9 cellular contexts compared by ENCODE assay signal in genomic region chr14:22549981-22550670, GRCh38. TPM values are rescaled to one million over a fixed set of nuclear protein-coding genes. Genes with fewer than 3 reads are reported as not detected.
DNase-seq lines count a peak whose midpoint lies in the region; ATAC-seq and TF ChIP-seq lines count a peak whose summit lies in the region.
"Had no signal": no experiment of that assay in that cellular context is flagged by ENCODE, and none has a peak within 500 bp of the region (broad histone marks: within the 10 kb centered on the region; RNA-seq: fewer than 3 reads in every experiment).

No MANE protein-coding gene starts in this region.

- H3K27me3 ChIP-seq in SU-DHL-6 (ENCODE audit: low read length) (no peaks in the 10 kb centered on the region), WERI-Rb-1 (ENCODE audit: insufficient read depth, low read depth, severe bottlenecking) (no peaks in the 10 kb centered on the region), aorta (ENCODE audit: control insufficient read depth in 1 of 2, insufficient read depth in 2 of 2, low read length in 1 of 2) (no peaks in the 10 kb centered on the region)

- H2AFZ ChIP-seq in SU-DHL-6 (ENCODE audit: low read depth, low read length, severe bottlenecking) = no peak overlapping the region

- H3K9me2 ChIP-seq in SU-DHL-6 (replicated peaks; ENCODE audit: insufficient read depth, low read length) = no peaks in the 10 kb centered on the region

- no peaks in the 10 kb centered on the region for H4K20me1 ChIP-seq in SU-DHL-6 (ENCODE audit: low read depth, low read length)

- H3K79me2 ChIP-seq in SU-DHL-6 (ENCODE audit: insufficient read depth, low read length) = no peaks in the 10 kb centered on the region

- 84 to 85% methylated on average over 11 of the region's 11 CpGs for WGBS in aorta, 2 donors

- H3K4me2 ChIP-seq in SU-DHL-6 (ENCODE audit: low read depth, low read length, poor library complexity, severe bottlenecking) = no peak overlapping the region

- 0 out of 2 replicates have a peak, but pooled peaks cover 7% of the 10 kb centered on the region for H3F3A ChIP-seq in SU-DHL-6 (ENCODE audit: insufficient read depth)

- no peak overlapping the region for H3K4me3 ChIP-seq in SU-DHL-6 (ENCODE audit: insufficient read depth, low read length, poor library complexity, severe bottlenecking)
- H3K4me3 ChIP-seq in choroid plexus epithelial cell (ENCODE audit: low read depth, low read length) = no peak overlapping the region
- no peak overlapping the region for H3K4me3 ChIP-seq in WERI-Rb-1 (ENCODE audit: low read depth, low read length)
- H3K4me3 ChIP-seq in aorta (ENCODE audit: low read length in 2 of 2) = no peak overlapping the region
- H3K4me3 ChIP-seq: SK-N-MC had no signal

- intact Hi-C loops in aorta (cut with DNase I) = loop anchor here (5.0 to 10.0 kb wide), 3 partner anchors 158 to 505 kb away; partner anchors contain the start of genes AJUBA (in 1 of the 2) and CDH24 (in 1 of the 2)

- peak overlapping the region; percentile 7; the same call in 1 of the 2 replicates for H3K9ac ChIP-seq in SU-DHL-6 (ENCODE audit: low read length)

- no peaks in the 10 kb centered on the region for H3K9me3 ChIP-seq in SU-DHL-6 (ENCODE audit: insufficient read depth, low read length)
- no peaks in the 10 kb centered on the region for H3K9me3 ChIP-seq in WERI-Rb-1 (ENCODE audit: severe bottlenecking)
- H3K9me3 ChIP-seq in aorta (ENCODE audit: control insufficient read depth, low read length) = no peaks in the 10 kb centered on the region

- no peak for TF ChIP-seq CTCF in SU-DHL-6 (IDR thresholded peaks at IDR 0.05; ENCODE audit: insufficient read depth, low read length, poor library complexity, severe bottlenecking)
- TF ChIP-seq CTCF in choroid plexus epithelial cell (conservative IDR thresholded peaks at IDR 0.05; ENCODE audit: low read depth, low read length) = no peak
- TF ChIP-seq CTCF in WERI-Rb-1 (IDR thresholded peaks at IDR 0.05; ENCODE audit: low read depth, low read length) = no peak

- no peaks in the 10 kb centered on the region for H3K4me1 ChIP-seq in aorta (ENCODE audit: control insufficient read depth in 1 of 2, insufficient read depth in 2 of 2, low read length in 2 of 2)

- no peaks in the 10 kb centered on the region for H3K36me3 ChIP-seq in SU-DHL-6 (ENCODE audit: low read length)
- no peaks in the 10 kb centered on the region for H3K36me3 ChIP-seq in WERI-Rb-1
- no peaks in the 10 kb centered on the region for H3K36me3 ChIP-seq in aorta (ENCODE audit: control insufficient read depth in 1 of 2, insufficient read depth in 2 of 2, low read length in 1 of 2)

- DNase-seq in choroid plexus epithelial cell (ENCODE audit: low read depth) (peak; percentile 81), WERI-Rb-1 (no peak), aorta (no peak), SK-N-DZ (ENCODE audit: low spot score) (no peak)
- DNase-seq in stimulated activated CD8-positive, alpha-beta memory T cell treated with anti-CD3 and anti-CD28 coated beads, Interleukin-12 subunit alpha, Interleukin-12 subunit beta, amount 100 ng/mL, for 1 hour (ENCODE audit: low read depth) = peak; percentile 50

- ATAC-seq in GM18517 (IDR thresholded peaks at IDR 0.05; ENCODE audit: unreplicated experiment) (peak; percentile 74), HG02885 (IDR thresholded peaks at IDR 0.05; ENCODE audit: poor library complexity, unreplicated experiment) (peak; percentile 74), aorta (ENCODE audit: low FRiP score) (no peak)

- H3K27ac ChIP-seq in SU-DHL-6 (ENCODE audit: low read depth, low read length) (peak overlapping the region; percentile 31), WERI-Rb-1 (no peak overlapping the region), aorta (ENCODE audit: low read depth in 1 of 2, low read length in 2 of 2) (no peak overlapping the region)
- H3K27ac ChIP-seq: SK-N-MC had no signal

RNA-seq across cellular contexts. Expression of gene DAD1, which starts 38.9 kb away (rescaled TPM):
- total RNA-seq in aorta = 100 to 1,000 TPM; 143 to 149 TPM
- 100 to 1,000 TPM; 240 to 309 TPM for polyA plus RNA-seq in aorta
- polyA plus RNA-seq in SK-N-DZ (2014; cell fraction: cytosol; rRNA removed) = 340 and 346 TPM in 2 replicates
- 146 and 190 TPM in 2 replicates for polyA plus RNA-seq in SK-N-DZ (2014; cell fraction: nucleus; rRNA removed)

RNA-seq across cellular contexts. Expression of gene ABHD4, which starts 48.0 kb away (rescaled TPM):
- 10 to 100 TPM; 44.8 to 47.4 TPM for total RNA-seq in aorta
- polyA plus RNA-seq in aorta = 10 to 100 TPM; 20.3 to 41.6 TPM
- 4.0 and 4.9 TPM in 2 replicates for polyA plus RNA-seq in SK-N-DZ (2014; cell fraction: cytosol; rRNA removed)
- 2.3 and 4.4 TPM in 2 replicates for polyA plus RNA-seq in SK-N-DZ (2014; cell fraction: nucleus; rRNA removed)

Comparison
In these comparisons a context has a peak if more than half of its experiments do, and no peak if none do; other contexts are left out.
1. DNase-seq: peak in choroid plexus epithelial cell (single experiment) and stimulated activated CD8-positive, alpha-beta memory T cell treated with anti-CD3 and anti-CD28 coated beads, Interleukin-12 subunit alpha, Interleukin-12 subunit beta, amount 100 ng/mL, for 1 hour (single experiment); none in WERI-Rb-1 (single experiment), aorta (0 of 2) and SK-N-DZ (single experiment).